ENCODE assay signal across 9 cellular contexts in the genomic region with DNA sequence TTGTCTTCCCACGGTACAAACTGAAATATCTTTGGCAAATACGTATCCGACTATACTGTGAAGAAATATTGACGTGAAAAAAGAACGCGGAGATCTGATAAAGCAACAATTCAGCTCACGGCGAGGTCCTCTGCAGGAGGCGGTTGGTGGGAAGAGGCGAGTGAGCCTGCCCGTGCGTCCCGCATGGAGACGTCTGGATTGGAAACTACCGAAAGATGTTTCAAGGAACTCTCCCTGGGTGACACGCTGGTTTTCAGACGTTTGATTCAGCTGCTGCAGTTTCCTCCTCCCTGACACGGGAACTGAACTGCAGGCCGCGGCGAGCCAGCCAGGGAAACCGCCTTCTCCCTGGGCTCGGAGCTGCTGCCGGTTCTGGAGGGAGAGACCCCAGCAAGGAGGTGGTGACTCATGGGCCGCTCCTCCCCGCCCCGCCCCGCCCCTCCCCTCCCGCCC. TPM values are rescaled to one million over a fixed set of nuclear protein-coding genes. Genes with fewer than 3 reads are reported as not detected.
DNase-seq lines count a peak whose midpoint lies in the region; ATAC-seq and TF ChIP-seq lines count a peak whose summit lies in the region.
"Had no signal": no experiment of that assay in that cellular context is flagged by ENCODE, and none has a peak within 500 bp of the region (broad histone marks: within the 10 kb centered on the region; RNA-seq: fewer than 3 reads in every experiment).

No MANE protein-coding gene starts in this region.

- H3K4me3 ChIP-seq in CD4-positive, alpha-beta memory T cell (ENCODE audit: low read length in 2 of 2), result peak overlapping the region; percentile 39 to 43
- H3K4me3 ChIP-seq in HUES64 (ENCODE audit: low read length), result peak overlapping the region; percentile 51
- peak overlapping the region; percentile 97 for H3K4me3 ChIP-seq in tibial artery

- H3K4me1 Mint-ChIP-seq in CD4-positive, alpha-beta memory T cell, result peaks cover 0 to 9% (median 7%) of the 10 kb centered on the region in 4 donors
- H3K4me1 Mint-ChIP-seq in activated naive CD8-positive, alpha-beta T cell treated with anti-CD3 and anti-CD28 coated beads for 36 hours, result peaks cover 10% of the 10 kb centered on the region
- peaks cover 10% of the 10 kb centered on the region for H3K4me1 Mint-ChIP-seq in glutamatergic neuron (ENCODE audit: low read depth, unreplicated experiment)

- no peak overlapping the region for H3K27ac Mint-ChIP-seq in CD4-positive, alpha-beta memory T cell
- no peak overlapping the region for H3K27ac Mint-ChIP-seq in activated naive CD8-positive, alpha-beta T cell treated with anti-CD3 and anti-CD28 coated beads for 36 hours
- no peak overlapping the region for H3K27ac Mint-ChIP-seq in glutamatergic neuron (ENCODE audit: unreplicated experiment)
- H3K27ac Mint-ChIP-seq: IgD-negative memory B cell had no signal

- POLR2A ChIA-PET in CD4-positive, alpha-beta memory T cell (lab: Charles Lee; ENCODE audit: partially characterized antibody), result interaction anchor here (1.4 kb wide), 1 partner anchor 7 kb away, joined by 3 read pairs; no protein-coding TSS in a partner anchor

- whole genome bisulfite sequencing in HUES64, result 3% methylated on average over 24 of the region's 29 CpGs

- intact Hi-C loops in CD4-positive, alpha-beta memory T cell (cut with micrococcal nuclease), result no loop called here
- intact Hi-C loops in tibial artery (cut with DNase I; ENCODE audit: low total_unique reads), result no loop called here

- no peak overlapping the region for H3K4me3 Mint-ChIP-seq in CD4-positive, alpha-beta memory T cell
- H3K4me3 Mint-ChIP-seq in activated naive CD8-positive, alpha-beta T cell treated with anti-CD3 and anti-CD28 coated beads for 36 hours, result no peak overlapping the region
- no peak overlapping the region for H3K4me3 Mint-ChIP-seq in glutamatergic neuron (ENCODE audit: unreplicated experiment)
- H3K4me3 Mint-ChIP-seq: IgD-negative memory B cell had no signal

- peak; percentile 52 to 79 (median 57) for DNase-seq in CD4-positive, alpha-beta memory T cell
- DNase-seq in SIG-M5 (lab: John Stamatoyannopoulos, UW) (peak; percentile 53), glutamatergic neuron (peak; percentile 84), nucleus accumbens (lab: John Stamatoyannopoulos, UW) (peak in 49 of 56 donors; percentile 16 to 78 (median 54)), tibial artery (peak; percentile 87 to 94)
- peak; percentile 70 for DNase-seq in activated naive CD8-positive, alpha-beta T cell treated with anti-CD3 and anti-CD28 coated beads for 36 hours

- no peak overlapping the region for H3K9ac ChIP-seq in HUES64 (ENCODE audit: low read depth, low read length)

- no peaks in the 10 kb centered on the region for H3K9me3 ChIP-seq in CD4-positive, alpha-beta memory T cell (ENCODE audit: control insufficient read depth in 1 of 2, low read length in 2 of 2)
- H3K9me3 ChIP-seq in HUES64 (ENCODE audit: insufficient read depth, low read depth, low read length), result no peaks in the 10 kb centered on the region
- no peaks in the 10 kb centered on the region for H3K9me3 ChIP-seq in tibial artery

- no peaks in the 10 kb centered on the region for H3K27me3 ChIP-seq in CD4-positive, alpha-beta memory T cell (ENCODE audit: insufficient read depth, low read length)
- H3K27me3 ChIP-seq in HUES64 (ENCODE audit: insufficient read depth, low read length) (peaks cover 46% of the 10 kb centered on the region), tibial artery (no peaks in the 10 kb centered on the region)

- no peak for TF ChIP-seq CTCF in glutamatergic neuron (IDR thresholded peaks at IDR 0.05; ENCODE audit: partially characterized antibody, unreplicated experiment)
- no peak for TF ChIP-seq CTCF in tibial artery (IDR thresholded peaks at IDR 0.05)

- H3K36me3 ChIP-seq in CD4-positive, alpha-beta memory T cell (ENCODE audit: insufficient read depth, low read length), result no peaks in the 10 kb centered on the region
- H3K36me3 ChIP-seq in HUES64 (ENCODE audit: insufficient read depth, low read length) (peaks cover 21% of the 10 kb centered on the region), tibial artery (peaks cover 22 to 27% (median 23%) of the 10 kb centered on the region in 3 donors)

- H3K36me3 Mint-ChIP-seq in CD4-positive, alpha-beta memory T cell, result no peaks in the 10 kb centered on the region
- H3K36me3 Mint-ChIP-seq in activated naive CD8-positive, alpha-beta T cell treated with anti-CD3 and anti-CD28 coated beads for 36 hours, result peaks cover 3% of the 10 kb centered on the region
- peaks cover 12% of the 10 kb centered on the region for H3K36me3 Mint-ChIP-seq in glutamatergic neuron (ENCODE audit: unreplicated experiment)
- H3K36me3 Mint-ChIP-seq: IgD-negative memory B cell had no signal

- H3K4me1 ChIP-seq in CD4-positive, alpha-beta memory T cell (ENCODE audit: insufficient read depth, low read length), result peaks cover 26% of the 10 kb centered on the region
- H3K4me1 ChIP-seq in HUES64 (ENCODE audit: insufficient read depth, low read length), result peaks cover 5% of the 10 kb centered on the region; the same call in 1 of the 2 replicates
- peaks cover 0 to 64% (median 34%) of the 10 kb centered on the region in 4 donors for H3K4me1 ChIP-seq in tibial artery

- H3K9me3 Mint-ChIP-seq in CD4-positive, alpha-beta memory T cell, result no peaks in the 10 kb centered on the region
- H3K9me3 Mint-ChIP-seq in activated naive CD8-positive, alpha-beta T cell treated with anti-CD3 and anti-CD28 coated beads for 36 hours, result no peaks in the 10 kb centered on the region
- H3K9me3 Mint-ChIP-seq in glutamatergic neuron (ENCODE audit: unreplicated experiment), result peaks cover 3% of the 10 kb centered on the region

- H3K27ac ChIP-seq in CD4-positive, alpha-beta memory T cell (ENCODE audit: low read depth, low read length), result no peak overlapping the region
- H3K27ac ChIP-seq in HUES64 (ENCODE audit: low read depth, low read length) (peak overlapping the region; percentile 62; the same call in 1 of the 2 replicates), tibial artery (peak overlapping the region; percentile 86 to 91)

- peaks cover 3 to 5% of the 10 kb centered on the region in 2 donors for H3K27me3 Mint-ChIP-seq in CD4-positive, alpha-beta memory T cell
- H3K27me3 Mint-ChIP-seq in activated naive CD8-positive, alpha-beta T cell treated with anti-CD3 and anti-CD28 coated beads for 36 hours, result peaks cover 11% of the 10 kb centered on the region
- peaks cover 9% of the 10 kb centered on the region for H3K27me3 Mint-ChIP-seq in glutamatergic neuron (ENCODE audit: unreplicated experiment)

- CTCF ChIA-PET in CD4-positive, alpha-beta memory T cell (lab: Charles Lee; ENCODE audit: partially characterized antibody), result interaction anchor here (1.9 to 2.0 kb wide), 2 partner anchors 8 to 11 kb away, joined by 5 to 7 read pairs; no protein-coding TSS in a partner anchor

- ATAC-seq in HG02642 (IDR thresholded peaks at IDR 0.05; ENCODE audit: poor library complexity, unreplicated experiment), result no peak

RNA-seq across cellular contexts. Expression of gene COL6A1, which starts 0.4 kb away (rescaled TPM):
- total RNA-seq in CD4-positive, alpha-beta memory T cell, result 1 to 10 TPM; 5.2 to 6.0 TPM
- under 1 TPM in 1 of 2 donors, not detected in 1; 0.87 TPM for polyA plus RNA-seq in CD4-positive, alpha-beta memory T cell
- 98.9 TPM for polyA plus RNA-seq in HUES64 (2013, experiment 1 of 2)
- 95.3 TPM for polyA plus RNA-seq in HUES64 (2013, experiment 2 of 2)
- total RNA-seq in activated naive CD8-positive, alpha-beta T cell treated with anti-CD3 and anti-CD28 coated beads for 36 hours, result 1 to 10 TPM; 4.3 to 5.2 TPM
- total RNA-seq in glutamatergic neuron (ENCODE audit: unreplicated experiment), result 407 TPM
- polyA plus RNA-seq: IgD-negative memory B cell had no signal

Comparison
In these comparisons a context has a peak if more than half of its experiments do, and no peak if none do; other contexts are left out.
1. H3K4me3 ChIP-seq: peak in every context shown above with its lines; median percentile 97 in tibial artery; 51 in HUES64; 41 in CD4-positive, alpha-beta memory T cell.
2. RNA of gene COL6A1, which starts 0.4 kb away (total RNA-seq): 407 TPM in glutamatergic neuron (single experiment); 5.2 to 6.0 TPM in CD4-positive, alpha-beta memory T cell and 4.3 to 5.2 TPM in activated naive CD8-positive, alpha-beta T cell treated with anti-CD3 and anti-CD28 coated beads for 36 hours; every median in the first group is over 10 times any median in the second.
3. Peak in every context shown above with its lines, with median percentiles within 50 percentile points of each other: DNase-seq.